ENCODE assay signal across 7 cellular contexts in genomic region chr11:107457558-107458271, GRCh38.
DNase-seq lines count a peak whose midpoint lies in the region; ATAC-seq and FAIRE-seq lines count a peak whose summit lies in the region.

TSS of gene CWF19L2 (minus strand) at chr11:107457825. CDS start at chr11:107457816, 9 bp downstream.

- DNase-seq in GM18507 (ENCODE audit: extremely low spot score, insufficient read length, low read depth) (peak; percentile 73), NCI-H2029 treated with DMSO at 0.1 percent for 48 hours (lab: John Stamatoyannopoulos, UW) (peak; percentile 91), T-helper 9 cell (peak; percentile 77), astrocyte of the hippocampus (ENCODE audit: low read depth, low spot score) (peak; percentile 97), hippocampal formation (lab: John Stamatoyannopoulos, UW) (peak; percentile 86 to 97), retina (peak; percentile 89)

- peak; percentile 99 for ATAC-seq in HG02981 (IDR thresholded peaks at IDR 0.05; ENCODE audit: unreplicated experiment)

- peak; percentile 96 for FAIRE-seq in GM18507 (lab: Jason Lieb, UNC)

Comparison
In these comparisons a context has a peak if more than half of its experiments do, and no peak if none do; other contexts are left out.
1. Peak in every context shown above with its lines: DNase-seq and ATAC-seq.